18 cellular contexts compared by ENCODE assay signal in genomic region chr16:89386337-89386736, GRCh38.
A peak's percentile ranks its signal among the peaks of the same experiment; 100 is the strongest.
DNase-seq lines count a peak whose midpoint lies in the region; ATAC-seq and TF ChIP-seq lines count a peak whose summit lies in the region.
"Had no signal": no experiment of that assay in that cellular context is flagged by ENCODE, and none has a peak within 500 bp of the region (broad histone marks: within the 10 kb centered on the region; RNA-seq: fewer than 3 reads in every experiment).

No MANE protein-coding gene starts in this region.

- H3K14ac ChIP-seq in neuronal stem cell (ENCODE audit: low read length), result no peak overlapping the region

- no peak overlapping the region for H2BK5ac ChIP-seq in neuronal stem cell (ENCODE audit: low read length)

- peaks cover 54% of the 10 kb centered on the region for H3K4me1 Mint-ChIP-seq in activated CD4-positive, alpha-beta T cell treated with anti-CD3 and anti-CD28 coated beads, Interleukin-2, amount 10 ng/mL, durations not matched to agents 24 days and 14 days
- H3K4me1 Mint-ChIP-seq in WTC11 (peaks cover 68% of the 10 kb centered on the region), mesothelial cell of epicardium (peaks cover 34% of the 10 kb centered on the region)

- peak overlapping the region; percentile 68 for H3K27ac Mint-ChIP-seq in activated CD4-positive, alpha-beta T cell treated with anti-CD3 and anti-CD28 coated beads, Interleukin-2, amount 10 ng/mL, durations not matched to agents 24 days and 14 days
- H3K27ac Mint-ChIP-seq in WTC11 (peak overlapping the region; percentile 91), mesothelial cell of epicardium (peak overlapping the region; percentile 49)

- DNase-seq in activated CD4-positive, alpha-beta T cell treated with anti-CD3 and anti-CD28 coated beads, Interleukin-2, amount 10 ng/mL, durations not matched to agents 24 days and 14 days, result no peak
- DNase-seq in activated CD4-positive, alpha-beta T cell treated with anti-CD3 and anti-CD28 coated beads, Interleukin-2, amount 50 U/mL, for 1 hour, result no peak
- no peak for DNase-seq in WTC11 (ENCODE audit: low spot score)
- no peak for DNase-seq in mesothelial cell of epicardium (ENCODE audit: low spot score in 2 of 2, unreplicated experiment in 2 of 2)
- DNase-seq in neuronal stem cell (ENCODE audit: low spot score), result no peak
- no peak for DNase-seq in stimulated activated CD4-positive, alpha-beta T cell treated with anti-CD3 and anti-CD28 coated beads, Interleukin-4, amount 100 ng/mL, for 4 hours
- DNase-seq: adrenal gland; H9; NCI-H146; NCI-H526; SJCRH30; stimulated activated CD8-positive, alpha-beta memory T cell treated with anti-CD3 and anti-CD28 coated beads, Interleukin-4, amount 100 ng/mL, for 48 hours; T-cell had no signal

- intact Hi-C loops in activated CD4-positive, alpha-beta T cell treated with anti-CD3 and anti-CD28 coated beads, Interleukin-2, amount 10 ng/mL, durations not matched to agents 24 days and 14 days (cut with micrococcal nuclease), result no loop called here

- no peaks in the 10 kb centered on the region for H3K27me3 Mint-ChIP-seq in activated CD4-positive, alpha-beta T cell treated with anti-CD3 and anti-CD28 coated beads, Interleukin-2, amount 10 ng/mL, durations not matched to agents 24 days and 14 days
- no peaks in the 10 kb centered on the region for H3K27me3 Mint-ChIP-seq in WTC11 (ENCODE audit: low read depth)
- no peaks in the 10 kb centered on the region for H3K27me3 Mint-ChIP-seq in mesothelial cell of epicardium (ENCODE audit: low read depth)
- H3K27me3 Mint-ChIP-seq: T-cell had no signal

- no peak overlapping the region for H2AK5ac ChIP-seq in neuronal stem cell (ENCODE audit: low read depth, low read length)

- no peak overlapping the region for H3K18ac ChIP-seq in neuronal stem cell (ENCODE audit: low read length)

- POLR2A ChIA-PET in WTC11 (lab: Charles Lee), result no interaction called here

- H3K27me3 ChIP-seq in BLaER1 (no peaks in the 10 kb centered on the region), neuronal stem cell (ENCODE audit: control insufficient read depth in 3 of 3, insufficient read depth in 3 of 3, low read depth in 1 of 3, low read length in 3 of 3) (no peaks in the 10 kb centered on the region)
- H3K27me3 ChIP-seq: adrenal gland, esophagus muscularis mucosa, SJCRH30 had no signal

- H3K36me3 Mint-ChIP-seq in activated CD4-positive, alpha-beta T cell treated with anti-CD3 and anti-CD28 coated beads, Interleukin-2, amount 10 ng/mL, durations not matched to agents 24 days and 14 days (ENCODE audit: low read depth), result peaks cover 20% of the 10 kb centered on the region
- peaks cover 2% of the 10 kb centered on the region; the same call in 1 of the 2 replicates for H3K36me3 Mint-ChIP-seq in WTC11
- H3K36me3 Mint-ChIP-seq in mesothelial cell of epicardium, result peaks cover 4% of the 10 kb centered on the region

- H3K9ac ChIP-seq in BLaER1 (no peak overlapping the region), neuronal stem cell (ENCODE audit: low read depth, low read length, poor library complexity) (no peak overlapping the region)

- no peak overlapping the region for H3K23ac ChIP-seq in neuronal stem cell (ENCODE audit: low read depth, low read length, poor library complexity)

- H3K4me3 ChIP-seq in BLaER1, result no peak overlapping the region
- no peak overlapping the region for H3K4me3 ChIP-seq in neuronal stem cell (ENCODE audit: low read length in 2 of 2)
- H3K4me3 ChIP-seq: adrenal gland, esophagus muscularis mucosa, prostate gland, SJCRH30 had no signal

- peaks cover 100% of the 10 kb centered on the region for H4K20me1 ChIP-seq in BLaER1

- H3K9me3 ChIP-seq in BLaER1 (no peaks in the 10 kb centered on the region; the same call in 1 of the 2 replicates), neuronal stem cell (replicated peaks in 1 of 2; ENCODE audit: control insufficient read depth in 2 of 2, insufficient read depth in 1 of 2, low read depth in 1 of 2, low read length in 2 of 2) (peaks cover 4 to 8% of the 10 kb centered on the region in 2 donors)
- H3K9me3 ChIP-seq: adrenal gland, esophagus muscularis mucosa, prostate gland, SJCRH30 had no signal

- peaks cover 40% of the 10 kb centered on the region for H3K36me3 ChIP-seq in BLaER1
- peaks cover 4 to 29% of the 10 kb centered on the region in 2 donors for H3K36me3 ChIP-seq in neuronal stem cell (replicated peaks in 1 of 2; ENCODE audit: control insufficient read depth in 2 of 2, insufficient read depth in 2 of 2, low read length in 2 of 2)
- H3K36me3 ChIP-seq: adrenal gland, esophagus muscularis mucosa, prostate gland had no signal

- H3K4me3 Mint-ChIP-seq in activated CD4-positive, alpha-beta T cell treated with anti-CD3 and anti-CD28 coated beads, Interleukin-2, amount 10 ng/mL, durations not matched to agents 24 days and 14 days, result no peak overlapping the region
- no peak overlapping the region for H3K4me3 Mint-ChIP-seq in WTC11
- H3K4me3 Mint-ChIP-seq in mesothelial cell of epicardium, result no peak overlapping the region
- H3K4me3 Mint-ChIP-seq: H9 had no signal

- ATAC-seq in WTC11, result no peak
- no peak for ATAC-seq in HG03045 (IDR thresholded peaks at IDR 0.05; ENCODE audit: unreplicated experiment)
- ATAC-seq: T-cell had no signal

- H3K4ac ChIP-seq in neuronal stem cell (ENCODE audit: low read length), result no peak overlapping the region

- WGBS in neuronal stem cell (ENCODE audit: extremely low coverage in 2 of 2, insufficient read length in 2 of 2, insufficient replicate concordance in 1 of 2), 2 donors, result no CpG with 5 or more reads among the region's 13 CpGs

- no peak overlapping the region for H3K27ac ChIP-seq in BLaER1
- no peak overlapping the region for H3K27ac ChIP-seq in neuronal stem cell (replicated peaks; ENCODE audit: low read length)
- H3K27ac ChIP-seq: adrenal gland, esophagus muscularis mucosa, prostate gland, SJCRH30 had no signal

- H4K8ac ChIP-seq in neuronal stem cell (ENCODE audit: low read depth, low read length), result no peak overlapping the region

- peaks cover 35% of the 10 kb centered on the region for H3K79me1 ChIP-seq in neuronal stem cell (ENCODE audit: low read depth, low read length)

- H2BK120ac ChIP-seq in neuronal stem cell (ENCODE audit: low read depth, low read length), result no peak overlapping the region

- H3K9me3 Mint-ChIP-seq in activated CD4-positive, alpha-beta T cell treated with anti-CD3 and anti-CD28 coated beads, Interleukin-2, amount 10 ng/mL, durations not matched to agents 24 days and 14 days, result no peaks in the 10 kb centered on the region
- H3K9me3 Mint-ChIP-seq in WTC11, result no peaks in the 10 kb centered on the region
- no peaks in the 10 kb centered on the region for H3K9me3 Mint-ChIP-seq in mesothelial cell of epicardium
- H3K9me3 Mint-ChIP-seq: activated T-helper 2 cell treated with anti-CD3 and anti-CD28 coated beads, Interferon-gamma antibody, Interleukin-2, Interleukin-4, amounts not matched to agents 10 μg/mL and 5 μg/mL and 100 μg/mL, durations not matched to agents 14 hours and 24 hours and 36 hours; H9 had no signal

- CTCF ChIA-PET in WTC11 (lab: Charles Lee), result interaction anchor here (1.3 kb wide), 1 partner anchor 78 kb away, joined by 3 read pairs; no protein-coding TSS in a partner anchor

- no peak overlapping the region for H4K91ac ChIP-seq in neuronal stem cell (ENCODE audit: low read depth, low read length, poor library complexity)

- H2AFZ ChIP-seq in neuronal stem cell (ENCODE audit: low read length), result no peak overlapping the region

- H3K4me2 ChIP-seq in BLaER1, result peak overlapping the region; percentile 72
- H3K4me2 ChIP-seq in neuronal stem cell (ENCODE audit: insufficient read depth, low read length, poor library complexity, severe bottlenecking), result no peak overlapping the region

- TF ChIP-seq CTCF in WTC11 (IDR thresholded peaks at IDR 0.05) (no peak), mesothelial cell of epicardium (IDR thresholded peaks at IDR 0.05; ENCODE audit: unreplicated experiment) (no peak)

- peaks cover 77% of the 10 kb centered on the region for H3K4me1 ChIP-seq in BLaER1
- H3K4me1 ChIP-seq in neuronal stem cell (ENCODE audit: control insufficient read depth in 2 of 2, insufficient read depth in 1 of 2, low read depth in 1 of 2, low read length in 2 of 2), result peaks cover 14 to 16% of the 10 kb centered on the region in 2 donors
- H3K4me1 ChIP-seq: SJCRH30 had no signal

- no peak overlapping the region for H2BK12ac ChIP-seq in neuronal stem cell (ENCODE audit: low read length)

- H2BK15ac ChIP-seq in neuronal stem cell (ENCODE audit: low read length), result no peak overlapping the region

TF ChIP-seq in WTC11, 78 proteins besides CTCF, POLR2A, EP300 and RAD21:
- TF ChIP-seq ZNF671 (CRISPR knock-in tag; IDR thresholded peaks at IDR 0.05) (no peak), SP1 (CRISPR knock-in tag; conservative IDR thresholded peaks at IDR 0.05) (no peak)
TF ChIP-seq in WTC11: peak in this region for 0.
